4 cellular contexts compared by ENCODE assay signal in the genomic region with DNA sequence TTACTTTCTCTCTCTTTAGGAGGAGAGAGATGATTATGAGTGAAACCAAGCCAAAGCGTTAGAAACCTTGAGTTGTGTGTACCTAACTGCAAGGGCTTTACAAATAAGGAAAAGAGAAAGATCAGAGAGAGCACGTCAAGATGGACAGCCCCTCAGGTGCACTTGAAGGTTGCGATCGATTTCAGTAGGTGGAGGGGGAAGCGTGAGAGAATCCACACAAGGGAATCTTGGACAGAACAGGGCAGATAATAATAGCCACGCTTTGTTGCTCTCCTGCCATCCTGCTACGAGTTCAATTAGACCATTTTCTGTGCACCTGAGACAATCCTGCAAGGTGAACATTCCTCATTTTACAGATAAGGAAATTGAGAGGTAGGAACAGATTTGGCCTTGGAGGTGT.
"Had no signal": no experiment of that assay in that cellular context is flagged by ENCODE, and none has a peak within 500 bp of the region (broad histone marks: within the 10 kb centered on the region; RNA-seq: fewer than 3 reads in every experiment).

No MANE protein-coding gene starts in this region.

- ATAC-seq: GM23338 had no signal

- H2AFZ ChIP-seq: GM23338 had no signal

- H3K4me3 Mint-ChIP-seq: GM23338, H9 had no signal

- H3K9me3 Mint-ChIP-seq: GM23338, H9 had no signal

- DNase-seq: H9, HCEC 1CT, IMR-90 had no signal

- H3K4me3 ChIP-seq: GM23338 had no signal

- H3K4me2 ChIP-seq: GM23338 had no signal

- H3K27ac Mint-ChIP-seq: H9 had no signal
